In the genomic region with DNA sequence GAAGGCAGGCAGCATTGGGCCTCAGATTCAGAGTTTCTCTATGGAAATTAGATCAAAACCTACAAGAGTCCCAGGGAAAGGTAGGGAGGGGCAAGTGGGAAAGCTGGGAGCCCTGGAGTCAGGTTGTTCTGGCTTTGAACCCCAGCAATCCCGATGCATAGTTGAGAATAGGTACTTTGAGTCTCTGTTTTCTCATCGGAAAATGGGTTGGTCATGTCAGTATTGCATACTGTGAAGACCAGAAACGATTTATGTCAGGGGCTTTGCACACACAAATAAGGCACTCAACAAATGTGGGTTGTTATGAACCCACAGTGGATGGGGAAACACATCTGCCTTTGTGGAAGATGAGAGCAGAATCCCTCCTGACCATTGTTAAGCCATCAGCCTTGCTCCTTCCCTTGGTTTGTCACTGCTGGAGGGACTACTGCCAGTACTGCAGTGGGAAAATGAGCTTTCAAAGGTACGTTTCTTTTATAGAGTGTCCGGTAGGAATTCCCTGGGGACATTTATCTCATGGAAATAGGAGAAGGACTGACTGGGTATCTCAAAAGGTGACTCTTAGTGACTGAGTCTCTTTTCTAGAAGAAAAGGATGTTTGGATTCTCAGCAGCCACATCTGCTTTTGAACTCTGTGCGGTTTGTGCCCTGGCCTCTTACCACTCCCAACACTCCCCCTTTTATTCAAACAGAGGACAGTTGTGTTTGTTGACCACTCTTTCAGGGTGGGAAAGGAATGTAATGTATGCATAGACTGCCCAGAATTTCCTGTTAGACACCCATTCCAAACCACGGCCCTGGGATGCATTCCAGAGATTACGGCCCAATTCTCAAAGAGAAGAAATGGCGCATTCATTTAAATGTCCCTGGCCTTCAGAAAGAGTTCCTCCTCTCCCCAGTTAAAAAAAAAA, we compare ENCODE assay signal across 1 cellular context.
TF ChIP-seq lines count a peak whose summit lies in the region.

No MANE protein-coding gene starts in this region.

TF ChIP-seq in HepG2, 621 proteins besides CTCF, POLR2A, EP300 and RAD21 (continued from another document and continues in another):
- TF ChIP-seq KLF13 (CRISPR knock-in tag; IDR thresholded peaks at IDR 0.05), result no peak
- TF ChIP-seq BRCA1 (CRISPR knock-in tag; IDR thresholded peaks at IDR 0.05), result no peak
- TF ChIP-seq SIN3B (IDR thresholded peaks at IDR 0.05; ENCODE audit: low read length), result peak; percentile 28; the same call in 1 of the 2 replicates
- TF ChIP-seq ZNF572 (CRISPR knock-in tag; IDR thresholded peaks at IDR 0.05), result no peak
- TF ChIP-seq ZNF670 (CRISPR knock-in tag; IDR thresholded peaks at IDR 0.05; ENCODE audit: borderline replicate concordance), result no peak
- TF ChIP-seq ZNF337 (CRISPR knock-in tag; IDR thresholded peaks at IDR 0.05; ENCODE audit: borderline replicate concordance, low read depth), result no peak
- TF ChIP-seq ZNF543 (CRISPR knock-in tag; IDR thresholded peaks at IDR 0.05), result no peak
- peak; percentile 67 for TF ChIP-seq NR2F6 (IDR thresholded peaks at IDR 0.05)
- no peak; the same call in 1 of the 2 replicates for TF ChIP-seq NR2F6 (CRISPR knock-in tag; IDR thresholded peaks at IDR 0.05)
- TF ChIP-seq ZNF891 (CRISPR knock-in tag; IDR thresholded peaks at IDR 0.05), result no peak
- peak; percentile 73 for TF ChIP-seq ASH2L (IDR thresholded peaks at IDR 0.05; ENCODE audit: insufficient read length, low read depth, low read length)
- no peak for TF ChIP-seq ZNF615 (CRISPR knock-in tag; IDR thresholded peaks at IDR 0.05; ENCODE audit: borderline replicate concordance)
- no peak for TF ChIP-seq DR1 (CRISPR knock-in tag; IDR thresholded peaks at IDR 0.05)
- no peak for TF ChIP-seq PHF8 (CRISPR knock-in tag; IDR thresholded peaks at IDR 0.05)
- no peak for TF ChIP-seq AKAP8 (CRISPR knock-in tag; IDR thresholded peaks at IDR 0.05)
- no peak for TF ChIP-seq ZNF17 (CRISPR knock-in tag; IDR thresholded peaks at IDR 0.05)
- TF ChIP-seq RFXANK (CRISPR knock-in tag; IDR thresholded peaks at IDR 0.05), result no peak
- TF ChIP-seq NAIF1 (CRISPR knock-in tag; IDR thresholded peaks at IDR 0.05; ENCODE audit: borderline replicate concordance), result no peak
- TF ChIP-seq ISX (CRISPR knock-in tag; conservative IDR thresholded peaks at IDR 0.05), result no peak
- TF ChIP-seq, protein P1, sequence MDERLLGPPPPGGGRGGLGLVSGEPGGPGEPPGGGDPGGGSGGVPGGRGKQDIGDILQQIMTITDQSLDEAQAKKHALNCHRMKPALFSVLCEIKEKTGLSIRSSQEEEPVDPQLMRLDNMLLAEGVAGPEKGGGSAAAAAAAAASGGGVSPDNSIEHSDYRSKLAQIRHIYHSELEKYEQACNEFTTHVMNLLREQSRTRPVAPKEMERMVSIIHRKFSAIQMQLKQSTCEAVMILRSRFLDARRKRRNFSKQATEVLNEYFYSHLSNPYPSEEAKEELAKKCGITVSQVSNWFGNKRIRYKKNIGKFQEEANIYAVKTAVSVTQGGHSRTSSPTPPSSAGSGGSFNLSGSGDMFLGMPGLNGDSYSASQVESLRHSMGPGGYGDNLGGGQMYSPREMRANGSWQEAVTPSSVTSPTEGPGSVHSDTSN (CRISPR knock-in tag; IDR thresholded peaks at IDR 0.05), result no peak
- no peak for TF ChIP-seq ZNF737 (CRISPR knock-in tag; IDR thresholded peaks at IDR 0.05; ENCODE audit: borderline replicate concordance)
- no peak for TF ChIP-seq JDP2 (CRISPR knock-in tag; IDR thresholded peaks at IDR 0.05; ENCODE audit: borderline replicate concordance)
- no peak for TF ChIP-seq TSC22D2 (CRISPR knock-in tag; IDR thresholded peaks at IDR 0.05; ENCODE audit: borderline replicate concordance)
- TF ChIP-seq ZNF331 (CRISPR knock-in tag; IDR thresholded peaks at IDR 0.05), result peak; percentile 62; the same call in 1 of the 2 replicates
- TF ChIP-seq MEIS1 (CRISPR knock-in tag; IDR thresholded peaks at IDR 0.05; ENCODE audit: borderline replicate concordance), result no peak
- TF ChIP-seq ZNF782 (CRISPR knock-in tag; IDR thresholded peaks at IDR 0.05; ENCODE audit: borderline replicate concordance), result no peak
- no peak for TF ChIP-seq SMYD3 (CRISPR knock-in tag; IDR thresholded peaks at IDR 0.05)
- peak; percentile 93 for TF ChIP-seq TBX2 (CRISPR knock-in tag; IDR thresholded peaks at IDR 0.05; ENCODE audit: borderline replicate concordance)
- no peak; the same call in 1 of the 2 replicates for TF ChIP-seq ZMAT3 (CRISPR knock-in tag; conservative IDR thresholded peaks at IDR 0.05)
- no peak for TF ChIP-seq GTF3A (CRISPR knock-in tag; conservative IDR thresholded peaks at IDR 0.05)
- TF ChIP-seq, protein P2, sequence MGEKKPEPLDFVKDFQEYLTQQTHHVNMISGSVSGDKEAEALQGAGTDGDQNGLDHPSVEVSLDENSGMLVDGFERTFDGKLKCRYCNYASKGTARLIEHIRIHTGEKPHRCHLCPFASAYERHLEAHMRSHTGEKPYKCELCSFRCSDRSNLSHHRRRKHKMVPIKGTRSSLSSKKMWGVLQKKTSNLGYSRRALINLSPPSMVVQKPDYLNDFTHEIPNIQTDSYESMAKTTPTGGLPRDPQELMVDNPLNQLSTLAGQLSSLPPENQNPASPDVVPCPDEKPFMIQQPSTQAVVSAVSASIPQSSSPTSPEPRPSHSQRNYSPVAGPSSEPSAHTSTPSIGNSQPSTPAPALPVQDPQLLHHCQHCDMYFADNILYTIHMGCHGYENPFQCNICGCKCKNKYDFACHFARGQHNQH (CRISPR knock-in tag; IDR thresholded peaks at IDR 0.05), result 0 out of 2 replicates have a peak, but pooled peaks have one; percentile 65
- TF ChIP-seq, protein P3, sequence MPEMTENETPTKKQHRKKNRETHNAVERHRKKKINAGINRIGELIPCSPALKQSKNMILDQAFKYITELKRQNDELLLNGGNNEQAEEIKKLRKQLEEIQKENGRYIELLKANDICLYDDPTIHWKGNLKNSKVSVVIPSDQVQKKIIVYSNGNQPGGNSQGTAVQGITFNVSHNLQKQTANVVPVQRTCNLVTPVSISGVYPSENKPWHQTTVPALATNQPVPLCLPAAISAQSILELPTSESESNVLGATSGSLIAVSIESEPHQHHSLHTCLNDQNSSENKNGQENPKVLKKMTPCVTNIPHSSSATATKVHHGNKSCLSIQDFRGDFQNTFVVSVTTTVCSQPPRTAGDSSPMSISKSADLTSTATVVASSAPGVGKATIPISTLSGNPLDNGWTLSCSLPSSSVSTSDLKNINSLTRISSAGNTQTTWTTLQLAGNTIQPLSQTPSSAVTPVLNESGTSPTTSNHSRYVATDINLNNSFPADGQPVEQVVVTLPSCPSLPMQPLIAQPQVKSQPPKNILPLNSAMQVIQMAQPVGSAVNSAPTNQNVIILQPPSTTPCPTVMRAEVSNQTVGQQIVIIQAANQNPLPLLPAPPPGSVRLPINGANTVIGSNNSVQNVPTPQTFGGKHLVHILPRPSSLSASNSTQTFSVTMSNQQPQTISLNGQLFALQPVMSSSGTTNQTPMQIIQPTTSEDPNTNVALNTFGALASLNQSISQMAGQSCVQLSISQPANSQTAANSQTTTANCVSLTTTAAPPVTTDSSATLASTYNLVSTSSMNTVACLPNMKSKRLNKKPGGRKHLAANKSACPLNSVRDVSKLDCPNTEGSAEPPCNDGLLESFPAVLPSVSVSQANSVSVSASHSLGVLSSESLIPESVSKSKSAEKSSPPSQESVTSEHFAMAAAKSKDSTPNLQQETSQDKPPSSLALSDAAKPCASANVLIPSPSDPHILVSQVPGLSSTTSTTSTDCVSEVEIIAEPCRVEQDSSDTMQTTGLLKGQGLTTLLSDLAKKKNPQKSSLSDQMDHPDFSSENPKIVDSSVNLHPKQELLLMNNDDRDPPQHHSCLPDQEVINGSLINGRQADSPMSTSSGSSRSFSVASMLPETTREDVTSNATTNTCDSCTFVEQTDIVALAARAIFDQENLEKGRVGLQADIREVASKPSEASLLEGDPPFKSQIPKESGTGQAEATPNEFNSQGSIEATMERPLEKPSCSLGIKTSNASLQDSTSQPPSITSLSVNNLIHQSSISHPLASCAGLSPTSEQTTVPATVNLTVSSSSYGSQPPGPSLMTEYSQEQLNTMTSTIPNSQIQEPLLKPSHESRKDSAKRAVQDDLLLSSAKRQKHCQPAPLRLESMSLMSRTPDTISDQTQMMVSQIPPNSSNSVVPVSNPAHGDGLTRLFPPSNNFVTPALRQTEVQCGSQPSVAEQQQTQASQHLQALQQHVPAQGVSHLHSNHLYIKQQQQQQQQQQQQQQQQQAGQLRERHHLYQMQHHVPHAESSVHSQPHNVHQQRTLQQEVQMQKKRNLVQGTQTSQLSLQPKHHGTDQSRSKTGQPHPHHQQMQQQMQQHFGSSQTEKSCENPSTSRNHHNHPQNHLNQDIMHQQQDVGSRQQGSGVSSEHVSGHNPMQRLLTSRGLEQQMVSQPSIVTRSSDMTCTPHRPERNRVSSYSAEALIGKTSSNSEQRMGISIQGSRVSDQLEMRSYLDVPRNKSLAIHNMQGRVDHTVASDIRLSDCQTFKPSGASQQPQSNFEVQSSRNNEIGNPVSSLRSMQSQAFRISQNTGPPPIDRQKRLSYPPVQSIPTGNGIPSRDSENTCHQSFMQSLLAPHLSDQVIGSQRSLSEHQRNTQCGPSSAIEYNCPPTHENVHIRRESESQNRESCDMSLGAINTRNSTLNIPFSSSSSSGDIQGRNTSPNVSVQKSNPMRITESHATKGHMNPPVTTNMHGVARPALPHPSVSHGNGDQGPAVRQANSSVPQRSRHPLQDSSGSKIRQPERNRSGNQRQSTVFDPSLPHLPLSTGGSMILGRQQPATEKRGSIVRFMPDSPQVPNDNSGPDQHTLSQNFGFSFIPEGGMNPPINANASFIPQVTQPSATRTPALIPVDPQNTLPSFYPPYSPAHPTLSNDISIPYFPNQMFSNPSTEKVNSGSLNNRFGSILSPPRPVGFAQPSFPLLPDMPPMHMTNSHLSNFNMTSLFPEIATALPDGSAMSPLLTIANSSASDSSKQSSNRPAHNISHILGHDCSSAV (CRISPR knock-in tag; IDR thresholded peaks at IDR 0.05; ENCODE audit: borderline replicate concordance), result 0 out of 2 replicates have a peak, but pooled peaks have one; percentile 43
- TF ChIP-seq, protein P4, sequence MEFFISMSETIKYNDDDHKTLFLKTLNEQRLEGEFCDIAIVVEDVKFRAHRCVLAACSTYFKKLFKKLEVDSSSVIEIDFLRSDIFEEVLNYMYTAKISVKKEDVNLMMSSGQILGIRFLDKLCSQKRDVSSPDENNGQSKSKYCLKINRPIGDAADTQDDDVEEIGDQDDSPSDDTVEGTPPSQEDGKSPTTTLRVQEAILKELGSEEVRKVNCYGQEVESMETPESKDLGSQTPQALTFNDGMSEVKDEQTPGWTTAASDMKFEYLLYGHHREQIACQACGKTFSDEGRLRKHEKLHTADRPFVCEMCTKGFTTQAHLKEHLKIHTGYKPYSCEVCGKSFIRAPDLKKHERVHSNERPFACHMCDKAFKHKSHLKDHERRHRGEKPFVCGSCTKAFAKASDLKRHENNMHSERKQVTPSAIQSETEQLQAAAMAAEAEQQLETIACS (CRISPR knock-in tag; IDR thresholded peaks at IDR 0.05), result no peak
- TF ChIP-seq ARNT2 (CRISPR knock-in tag; IDR thresholded peaks at IDR 0.05; ENCODE audit: low read depth), result no peak
- TF ChIP-seq MXI1 (IDR thresholded peaks at IDR 0.05; ENCODE audit: borderline replicate concordance, low read depth, low read length), result peak; percentile 35; the same call in 1 of the 3 replicates
- no peak for TF ChIP-seq ZFP82 (CRISPR knock-in tag; IDR thresholded peaks at IDR 0.05; ENCODE audit: borderline replicate concordance)
- peak; percentile 81 for TF ChIP-seq SAP130 (CRISPR knock-in tag; IDR thresholded peaks at IDR 0.05; ENCODE audit: low read depth)
- TF ChIP-seq, protein P5, sequence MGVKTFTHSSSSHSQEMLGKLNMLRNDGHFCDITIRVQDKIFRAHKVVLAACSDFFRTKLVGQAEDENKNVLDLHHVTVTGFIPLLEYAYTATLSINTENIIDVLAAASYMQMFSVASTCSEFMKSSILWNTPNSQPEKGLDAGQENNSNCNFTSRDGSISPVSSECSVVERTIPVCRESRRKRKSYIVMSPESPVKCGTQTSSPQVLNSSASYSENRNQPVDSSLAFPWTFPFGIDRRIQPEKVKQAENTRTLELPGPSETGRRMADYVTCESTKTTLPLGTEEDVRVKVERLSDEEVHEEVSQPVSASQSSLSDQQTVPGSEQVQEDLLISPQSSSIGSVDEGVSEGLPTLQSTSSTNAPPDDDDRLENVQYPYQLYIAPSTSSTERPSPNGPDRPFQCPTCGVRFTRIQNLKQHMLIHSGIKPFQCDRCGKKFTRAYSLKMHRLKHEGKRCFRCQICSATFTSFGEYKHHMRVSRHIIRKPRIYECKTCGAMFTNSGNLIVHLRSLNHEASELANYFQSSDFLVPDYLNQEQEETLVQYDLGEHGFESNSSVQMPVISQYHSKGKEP (CRISPR knock-in tag; IDR thresholded peaks at IDR 0.05), result no peak
- no peak for TF ChIP-seq ZBTB38 (CRISPR knock-in tag; IDR thresholded peaks at IDR 0.05)
- TF ChIP-seq NCOA2 (CRISPR knock-in tag; IDR thresholded peaks at IDR 0.05), result peak; percentile 93
- TF ChIP-seq ZNF780A (CRISPR knock-in tag; IDR thresholded peaks at IDR 0.05), result no peak
- TF ChIP-seq, protein P6, sequence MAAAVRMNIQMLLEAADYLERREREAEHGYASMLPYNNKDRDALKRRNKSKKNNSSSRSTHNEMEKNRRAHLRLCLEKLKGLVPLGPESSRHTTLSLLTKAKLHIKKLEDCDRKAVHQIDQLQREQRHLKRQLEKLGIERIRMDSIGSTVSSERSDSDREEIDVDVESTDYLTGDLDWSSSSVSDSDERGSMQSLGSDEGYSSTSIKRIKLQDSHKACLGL (CRISPR knock-in tag; IDR thresholded peaks at IDR 0.05), result no peak
- TF ChIP-seq ZBTB7A (CRISPR knock-in tag; IDR thresholded peaks at IDR 0.05), result no peak
- TF ChIP-seq KAT2B (IDR thresholded peaks at IDR 0.05; ENCODE audit: borderline replicate concordance, low read depth, low read length), result no peak
- TF ChIP-seq KDM6A (CRISPR knock-in tag; IDR thresholded peaks at IDR 0.05; ENCODE audit: low read depth), result peak; percentile 51; the same call in 1 of the 2 replicates
- TF ChIP-seq ZNF660 (CRISPR knock-in tag; IDR thresholded peaks at IDR 0.05; ENCODE audit: borderline replicate concordance, low read depth), result no peak
- TF ChIP-seq ZNF768 (CRISPR knock-in tag; IDR thresholded peaks at IDR 0.05), result no peak
- TF ChIP-seq TBP (CRISPR knock-in tag; IDR thresholded peaks at IDR 0.05), result no peak
- TF ChIP-seq XBP1 (CRISPR knock-in tag; IDR thresholded peaks at IDR 0.05), result no peak
- TF ChIP-seq ZBTB20 (CRISPR knock-in tag; IDR thresholded peaks at IDR 0.05; ENCODE audit: borderline replicate concordance, low read depth), result peak; percentile 87; the same call in 1 of the 2 replicates
- no peak for TF ChIP-seq ZNF30 (CRISPR knock-in tag; IDR thresholded peaks at IDR 0.05)
- TF ChIP-seq, protein P7, sequence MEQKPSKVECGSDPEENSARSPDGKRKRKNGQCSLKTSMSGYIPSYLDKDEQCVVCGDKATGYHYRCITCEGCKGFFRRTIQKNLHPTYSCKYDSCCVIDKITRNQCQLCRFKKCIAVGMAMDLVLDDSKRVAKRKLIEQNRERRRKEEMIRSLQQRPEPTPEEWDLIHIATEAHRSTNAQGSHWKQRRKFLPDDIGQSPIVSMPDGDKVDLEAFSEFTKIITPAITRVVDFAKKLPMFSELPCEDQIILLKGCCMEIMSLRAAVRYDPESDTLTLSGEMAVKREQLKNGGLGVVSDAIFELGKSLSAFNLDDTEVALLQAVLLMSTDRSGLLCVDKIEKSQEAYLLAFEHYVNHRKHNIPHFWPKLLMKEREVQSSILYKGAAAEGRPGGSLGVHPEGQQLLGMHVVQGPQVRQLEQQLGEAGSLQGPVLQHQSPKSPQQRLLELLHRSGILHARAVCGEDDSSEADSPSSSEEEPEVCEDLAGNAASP (CRISPR knock-in tag; IDR thresholded peaks at IDR 0.05; ENCODE audit: borderline replicate concordance), result peak; percentile 39; the same call in 1 of the 2 replicates
- no peak for TF ChIP-seq SMAD3 (CRISPR knock-in tag; IDR thresholded peaks at IDR 0.05)
- 0 out of 2 replicates have a peak, but pooled peaks have one; percentile 43 for TF ChIP-seq NR2F2 (IDR thresholded peaks at IDR 0.05; ENCODE audit: borderline replicate concordance, low read depth)
- no peak for TF ChIP-seq U2AF2 (IDR thresholded peaks at IDR 0.05; ENCODE audit: low read depth, low read length)
- TF ChIP-seq TARDBP (CRISPR knock-in tag; IDR thresholded peaks at IDR 0.05), result peak; percentile 64
